30 cellular contexts compared by ENCODE assay signal in the genomic region with DNA sequence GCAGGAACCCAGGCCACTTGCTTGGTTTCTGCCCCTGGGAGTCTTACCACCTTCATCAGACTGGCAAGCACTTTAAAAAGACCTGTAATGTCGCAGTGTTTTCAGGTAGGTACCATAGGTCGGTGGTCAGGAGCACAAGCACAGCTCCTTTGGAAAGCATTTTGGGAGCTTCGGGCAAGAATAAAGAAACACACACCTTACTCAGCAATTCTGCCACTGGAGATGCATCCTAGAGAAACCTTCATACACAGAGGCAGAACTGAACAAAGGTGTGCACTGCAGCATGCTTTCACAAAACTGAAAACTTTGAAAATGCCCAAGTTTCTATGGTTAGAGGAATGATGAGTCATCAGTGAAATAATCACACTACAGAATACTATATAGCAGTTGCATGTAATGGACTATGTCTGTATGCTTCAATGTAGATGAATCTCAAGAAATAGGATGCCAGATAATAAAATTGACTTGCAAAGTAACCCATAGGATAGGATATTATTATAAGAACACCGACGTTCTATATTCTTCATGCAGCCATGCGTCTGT.
A peak's percentile ranks its signal among the peaks of the same experiment; 100 is the strongest.
DNase-seq lines count a peak whose midpoint lies in the region; ATAC-seq, FAIRE-seq and TF ChIP-seq lines count a peak whose summit lies in the region.
"Had no signal": no experiment of that assay in that cellular context is flagged by ENCODE, and none has a peak within 500 bp of the region (broad histone marks: within the 10 kb centered on the region; RNA-seq: fewer than 3 reads in every experiment).

No MANE protein-coding gene starts in this region.

- no peak overlapping the region for H3K18ac ChIP-seq in IMR-90 (ENCODE audit: low read depth, low read length)

- dilution Hi-C loops in IMR-90 (cut with HindIII; ENCODE audit: low sequenced_read_pairs, unreplicated experiment), result no loop called here

- H3K4me1 ChIP-seq in IMR-90 (ENCODE audit: control insufficient read depth, insufficient read depth, low read length) (no peaks in the 10 kb centered on the region), esophagus muscularis mucosa (peaks cover 0 to 7% (median 0%) of the 10 kb centered on the region in 4 donors)
- H3K4me1 ChIP-seq: BE2C, SJSA1 had no signal

- no peak overlapping the region for H2AK5ac ChIP-seq in IMR-90 (ENCODE audit: low read depth, low read length)

- ATAC-seq in IMR-90 (ENCODE audit: low read depth), result no peak

- no peak overlapping the region for H2BK120ac ChIP-seq in IMR-90 (ENCODE audit: low read depth, low read length)

- H4K5ac ChIP-seq in IMR-90 (ENCODE audit: low read depth, low read length), result no peak overlapping the region

- BruUV-seq in IMR-90 (replicated peaks; lab: Mats Ljungman, UMichigan), result no TSS peak

- H4K8ac ChIP-seq in IMR-90 (ENCODE audit: low read depth in 2 of 2, low read length in 2 of 2), result no peak overlapping the region

- H2BK20ac ChIP-seq in IMR-90 (ENCODE audit: low read depth, low read length), result no peak overlapping the region

- H3K27me3 Mint-ChIP-seq in activated CD4-positive, alpha-beta memory T cell treated with anti-CD3 and anti-CD28 coated beads, Interleukin-2, amount 10 ng/mL, durations not matched to agents 7 days and 5 days, result peaks cover 23% of the 10 kb centered on the region
- peaks cover 26% of the 10 kb centered on the region for H3K27me3 Mint-ChIP-seq in activated CD4-positive, alpha-beta memory T cell treated with anti-CD3 and anti-CD28 coated beads for 36 hours
- H3K27me3 Mint-ChIP-seq in type B pancreatic cell, result no peaks in the 10 kb centered on the region

- no peak overlapping the region for H3K9ac ChIP-seq in IMR-90 (ENCODE audit: low read depth, low read length)

- no peak overlapping the region for H3K4ac ChIP-seq in IMR-90 (ENCODE audit: low read depth, low read length)

- H3K4me3 ChIP-seq in IMR-90 (ENCODE audit: insufficient read depth, low read depth, low read length), result no peak overlapping the region
- no peak overlapping the region for H3K4me3 ChIP-seq in esophagus muscularis mucosa
- H3K4me3 ChIP-seq: PC-9, SJSA1 had no signal

- peak; percentile 1 for DNase-seq in activated CD4-positive, alpha-beta memory T cell treated with anti-CD3 and anti-CD28 coated beads, Interleukin-2, amount 10 ng/mL, durations not matched to agents 7 days and 5 days
- DNase-seq in activated CD4-positive, alpha-beta memory T cell treated with anti-CD3 and anti-CD28 coated beads for 36 hours, result no peak
- DNase-seq in IMR-90 (no peak), esophagus muscularis mucosa (ENCODE audit: extremely low spot score) (peak; percentile 55), type B pancreatic cell (ENCODE audit: extremely low spot score, unreplicated experiment) (no peak), GM12892 (ENCODE audit: insufficient read length) (no peak), NCI-H526 treated with DMSO at 0.1 percent for 48 hours (lab: John Stamatoyannopoulos, UW) (no peak)
- DNase-seq: ACHN; BE2C; Calu3; CD8-positive, alpha-beta memory T cell; DMS153; DND-41; GOT3; HCEC 1CT; Kasumi-1; NCI-H1092 treated with DMSO at 0.1 percent for 48 hours; NCI-H1436; NCI-H187; NCI-H2081 treated with DMSO at 0.1 percent for 48 hours; NCI-H2171; NCI-H226; NCI-H510A; NK-92 treated with Interleukin-12 subunit alpha and Interleukin-12 subunit beta, amount 100 ng/mL, for 24 hours; PC-9; Right ventricle myocardium superior had no signal

- TF ChIP-seq EP300 in esophagus muscularis mucosa (IDR thresholded peaks at IDR 0.05), result no peak

- POLR2A ChIA-PET in activated CD4-positive, alpha-beta memory T cell treated with anti-CD3 and anti-CD28 coated beads, Interleukin-2, amount 10 ng/mL, durations not matched to agents 7 days and 5 days (lab: Charles Lee), result no interaction called here
- POLR2A ChIA-PET in activated CD4-positive, alpha-beta memory T cell treated with anti-CD3 and anti-CD28 coated beads for 36 hours (lab: Charles Lee), result no interaction called here
- POLR2A ChIA-PET in IMR-90 (lab: Charles Lee; ENCODE audit: unreplicated experiment), result no interaction called here

- no peak overlapping the region for H3K27ac Mint-ChIP-seq in activated CD4-positive, alpha-beta memory T cell treated with anti-CD3 and anti-CD28 coated beads, Interleukin-2, amount 10 ng/mL, durations not matched to agents 7 days and 5 days
- H3K27ac Mint-ChIP-seq in activated CD4-positive, alpha-beta memory T cell treated with anti-CD3 and anti-CD28 coated beads for 36 hours, result no peak overlapping the region
- H3K27ac Mint-ChIP-seq in type B pancreatic cell, result peak overlapping the region; percentile 78
- H3K27ac Mint-ChIP-seq: CD14-positive monocyte; CD8-positive, alpha-beta memory T cell had no signal

- H2AFZ ChIP-seq in IMR-90 (replicated peaks; ENCODE audit: low read length, poor library complexity), result no peak overlapping the region
- H2AFZ ChIP-seq: PC-9 had no signal

- no peak overlapping the region for H2BK5ac ChIP-seq in IMR-90 (ENCODE audit: low read depth, low read length, poor library complexity, severe bottlenecking)

- H3K56ac ChIP-seq in IMR-90 (ENCODE audit: extremely low read depth, insufficient read depth, low read length), result no peak overlapping the region

- TF ChIP-seq POLR2A in IMR-90 (IDR thresholded peaks at IDR 0.05; ENCODE audit: low read depth, low read length) (no peak), esophagus muscularis mucosa (IDR thresholded peaks at IDR 0.05; ENCODE audit: low read depth) (no peak), GM12892 (IDR thresholded peaks at IDR 0.05; ENCODE audit: low read depth, low read length) (no peak)

- no peak overlapping the region for H3K4me2 ChIP-seq in IMR-90 (ENCODE audit: low read depth, low read length)
- H3K4me2 ChIP-seq: PC-9 had no signal

- no CpG with 5 or more reads among the region's 6 CpGs for whole genome bisulfite sequencing in IMR-90 (ENCODE audit: extremely low coverage in 2 of 2, insufficient read length in 1 of 2), 2 experiments
- 86% methylated on average over 6 of the region's 6 CpGs for WGBS in esophagus muscularis mucosa

- H3K14ac ChIP-seq in IMR-90 (replicated peaks; ENCODE audit: low read depth, low read length), result no peak overlapping the region

- H3K36me3 ChIP-seq in IMR-90 (ENCODE audit: control insufficient read depth, insufficient read depth, low read length) (no peaks in the 10 kb centered on the region), esophagus muscularis mucosa (no peaks in the 10 kb centered on the region)
- H3K36me3 ChIP-seq: BE2C, SJSA1 had no signal

- TF ChIP-seq CTCF in IMR-90 (conservative IDR thresholded peaks at IDR 0.05; ENCODE audit: low read depth, low read length), result no peak
- TF ChIP-seq CTCF in esophagus muscularis mucosa (IDR thresholded peaks at IDR 0.05), result no peak
- TF ChIP-seq CTCF in type B pancreatic cell (conservative IDR thresholded peaks at IDR 0.05), result no peak

- no peak for TF ChIP-seq RAD21 in IMR-90 (IDR thresholded peaks at IDR 0.05; ENCODE audit: low read length)

- no peak overlapping the region for H3K4me3 Mint-ChIP-seq in activated CD4-positive, alpha-beta memory T cell treated with anti-CD3 and anti-CD28 coated beads, Interleukin-2, amount 10 ng/mL, durations not matched to agents 7 days and 5 days
- no peak overlapping the region for H3K4me3 Mint-ChIP-seq in activated CD4-positive, alpha-beta memory T cell treated with anti-CD3 and anti-CD28 coated beads for 36 hours
- H3K4me3 Mint-ChIP-seq in type B pancreatic cell, result peak overlapping the region; percentile 63
- H3K4me3 Mint-ChIP-seq: CD14-positive monocyte; CD8-positive, alpha-beta memory T cell had no signal

- no peaks in the 10 kb centered on the region for H3K9me1 ChIP-seq in IMR-90 (ENCODE audit: insufficient read depth, low read length)

- H4K91ac ChIP-seq in IMR-90 (ENCODE audit: insufficient read depth, low read depth, low read length), result no peak overlapping the region

- CTCF ChIA-PET in activated CD4-positive, alpha-beta memory T cell treated with anti-CD3 and anti-CD28 coated beads, Interleukin-2, amount 10 ng/mL, durations not matched to agents 7 days and 5 days (lab: Charles Lee), result no interaction called here
- CTCF ChIA-PET in activated CD4-positive, alpha-beta memory T cell treated with anti-CD3 and anti-CD28 coated beads for 36 hours (lab: Charles Lee), result no interaction called here
- CTCF ChIA-PET in IMR-90 (lab: Yijun Ruan, JAX), result no interaction called here

- H3K9me3 ChIP-seq in IMR-90 (ENCODE audit: control insufficient read depth, insufficient read depth, low read length), result peaks cover 51% of the 10 kb centered on the region
- no peaks in the 10 kb centered on the region for H3K9me3 ChIP-seq in esophagus muscularis mucosa
- H3K9me3 ChIP-seq: BE2C, SJSA1 had no signal

- in situ Hi-C loops in IMR-90 (cut with MboI; ENCODE audit: low sequenced_read_pairs), result no loop called here

- no peaks in the 10 kb centered on the region for H3K79me1 ChIP-seq in IMR-90 (ENCODE audit: low read depth in 1 of 2, low read length in 2 of 2)

- H3K27me3 ChIP-seq in IMR-90 (ENCODE audit: control insufficient read depth, insufficient read depth, low read length) (no peaks in the 10 kb centered on the region), esophagus muscularis mucosa (peaks cover 0 to 44% (median 0%) of the 10 kb centered on the region in 4 donors)
- H3K27me3 ChIP-seq: BE2C, SJSA1 had no signal

- H3K4me1 Mint-ChIP-seq in activated CD4-positive, alpha-beta memory T cell treated with anti-CD3 and anti-CD28 coated beads, Interleukin-2, amount 10 ng/mL, durations not matched to agents 7 days and 5 days, result no peaks in the 10 kb centered on the region
- no peaks in the 10 kb centered on the region for H3K4me1 Mint-ChIP-seq in activated CD4-positive, alpha-beta memory T cell treated with anti-CD3 and anti-CD28 coated beads for 36 hours (ENCODE audit: low read depth)
- peaks cover 26% of the 10 kb centered on the region for H3K4me1 Mint-ChIP-seq in type B pancreatic cell (ENCODE audit: unreplicated experiment)
- H3K4me1 Mint-ChIP-seq: CD14-positive monocyte; CD8-positive, alpha-beta memory T cell had no signal

- H4K20me1 ChIP-seq in IMR-90 (ENCODE audit: insufficient read depth, low read length), result no peaks in the 10 kb centered on the region

- intact Hi-C loops in activated CD4-positive, alpha-beta memory T cell treated with anti-CD3 and anti-CD28 coated beads for 36 hours (cut with micrococcal nuclease), result no loop called here
- intact Hi-C loops in IMR-90 (cut with micrococcal nuclease), result no loop called here
- intact Hi-C loops in esophagus muscularis mucosa (cut with DNase I), result no loop called here

- H2AK9ac ChIP-seq in IMR-90 (replicated peaks; ENCODE audit: low read depth, low read length, poor library complexity), result no peak overlapping the region

- no peak for FAIRE-seq in GM12892 (lab: Jason Lieb, UNC)

- no peaks in the 10 kb centered on the region for H3K9me3 Mint-ChIP-seq in activated CD4-positive, alpha-beta memory T cell treated with anti-CD3 and anti-CD28 coated beads, Interleukin-2, amount 10 ng/mL, durations not matched to agents 7 days and 5 days
- H3K9me3 Mint-ChIP-seq in activated CD4-positive, alpha-beta memory T cell treated with anti-CD3 and anti-CD28 coated beads for 36 hours, result no peaks in the 10 kb centered on the region
- H3K9me3 Mint-ChIP-seq in type B pancreatic cell, result peaks cover 3% of the 10 kb centered on the region
- H3K9me3 Mint-ChIP-seq: CD8-positive, alpha-beta memory T cell had no signal

- H3K27ac ChIP-seq in IMR-90 (ENCODE audit: insufficient read depth, low read length) (no peak overlapping the region), esophagus muscularis mucosa (replicated peaks in 1 of 4) (no peak overlapping the region)
- H3K27ac ChIP-seq: 22Rv1, HL-60, PC-9, SJSA1 had no signal

- H2BK15ac ChIP-seq in IMR-90 (ENCODE audit: low read depth, low read length), result no peak overlapping the region

- H3K23ac ChIP-seq in IMR-90 (ENCODE audit: low read depth, low read length), result no peak overlapping the region

- H3K36me3 Mint-ChIP-seq in activated CD4-positive, alpha-beta memory T cell treated with anti-CD3 and anti-CD28 coated beads, Interleukin-2, amount 10 ng/mL, durations not matched to agents 7 days and 5 days (ENCODE audit: low read depth), result no peaks in the 10 kb centered on the region
- H3K36me3 Mint-ChIP-seq in activated CD4-positive, alpha-beta memory T cell treated with anti-CD3 and anti-CD28 coated beads for 36 hours, result no peaks in the 10 kb centered on the region
- H3K36me3 Mint-ChIP-seq in type B pancreatic cell, result peaks cover 8% of the 10 kb centered on the region
- H3K36me3 Mint-ChIP-seq: CD14-positive monocyte; CD8-positive, alpha-beta memory T cell had no signal

Comparison
In these comparisons a context has a peak if more than half of its experiments do, and no peak if none do; other contexts are left out.
1. DNase-seq: peak in activated CD4-positive, alpha-beta memory T cell treated with anti-CD3 and anti-CD28 coated beads, Interleukin-2, amount 10 ng/mL, durations not matched to agents 7 days and 5 days (single experiment) and esophagus muscularis mucosa (single experiment); none in activated CD4-positive, alpha-beta memory T cell treated with anti-CD3 and anti-CD28 coated beads for 36 hours (single experiment), IMR-90 (single experiment), type B pancreatic cell (single experiment), GM12892 (single experiment) and NCI-H526 treated with DMSO at 0.1 percent for 48 hours (single experiment).